Comparison of ENCODE assay signal across 1 cellular context in the genomic region with DNA sequence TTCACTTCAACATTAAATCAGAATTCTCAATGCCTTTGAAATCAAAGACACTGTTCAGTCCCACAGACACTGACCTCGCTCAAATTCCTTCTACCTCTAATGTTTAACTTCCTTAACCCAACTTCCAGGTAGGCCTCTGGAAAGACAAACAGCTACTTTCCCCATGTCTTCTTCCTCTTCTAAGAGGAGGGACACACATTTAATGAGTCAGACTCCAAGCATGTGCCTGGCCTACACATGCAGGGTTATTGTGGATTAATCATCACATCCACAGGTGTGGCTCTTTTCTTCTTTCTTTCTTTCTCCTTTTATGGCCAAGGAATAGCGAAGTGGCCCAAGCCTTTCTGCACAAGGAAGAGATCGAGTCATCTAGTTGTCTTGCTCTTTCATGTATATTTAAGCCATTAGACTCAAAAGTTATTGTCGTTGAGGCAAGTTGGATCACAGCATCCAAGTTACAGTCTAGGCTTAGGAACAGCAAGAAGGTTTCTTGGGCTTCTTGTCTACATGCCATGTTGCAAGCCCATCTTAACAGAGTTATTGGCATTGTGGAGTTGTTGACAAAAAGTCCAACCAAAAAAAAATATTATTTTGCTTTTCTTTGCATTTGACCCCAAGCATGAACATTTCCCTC.
A peak's percentile ranks its signal among the peaks of the same experiment; 100 is the strongest.
TF ChIP-seq lines count a peak whose summit lies in the region.

No MANE protein-coding gene starts in this region.

TF ChIP-seq in HepG2, 621 proteins besides CTCF, POLR2A, EP300 and RAD21 (continued from another document and continues in another):
- no peak for TF ChIP-seq ZZZ3 (CRISPR knock-in tag; IDR thresholded peaks at IDR 0.05; ENCODE audit: borderline replicate concordance)
- TF ChIP-seq KAT8 (CRISPR knock-in tag; IDR thresholded peaks at IDR 0.05): peak; percentile 74
- TF ChIP-seq NAIF1 (CRISPR knock-in tag; IDR thresholded peaks at IDR 0.05; ENCODE audit: borderline replicate concordance): no peak
- TF ChIP-seq, protein P1, sequence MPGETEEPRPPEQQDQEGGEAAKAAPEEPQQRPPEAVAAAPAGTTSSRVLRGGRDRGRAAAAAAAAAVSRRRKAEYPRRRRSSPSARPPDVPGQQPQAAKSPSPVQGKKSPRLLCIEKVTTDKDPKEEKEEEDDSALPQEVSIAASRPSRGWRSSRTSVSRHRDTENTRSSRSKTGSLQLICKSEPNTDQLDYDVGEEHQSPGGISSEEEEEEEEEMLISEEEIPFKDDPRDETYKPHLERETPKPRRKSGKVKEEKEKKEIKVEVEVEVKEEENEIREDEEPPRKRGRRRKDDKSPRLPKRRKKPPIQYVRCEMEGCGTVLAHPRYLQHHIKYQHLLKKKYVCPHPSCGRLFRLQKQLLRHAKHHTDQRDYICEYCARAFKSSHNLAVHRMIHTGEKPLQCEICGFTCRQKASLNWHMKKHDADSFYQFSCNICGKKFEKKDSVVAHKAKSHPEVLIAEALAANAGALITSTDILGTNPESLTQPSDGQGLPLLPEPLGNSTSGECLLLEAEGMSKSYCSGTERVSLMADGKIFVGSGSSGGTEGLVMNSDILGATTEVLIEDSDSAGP (CRISPR knock-in tag; IDR thresholded peaks at IDR 0.05; ENCODE audit: borderline replicate concordance): no peak
- TF ChIP-seq, protein P2, sequence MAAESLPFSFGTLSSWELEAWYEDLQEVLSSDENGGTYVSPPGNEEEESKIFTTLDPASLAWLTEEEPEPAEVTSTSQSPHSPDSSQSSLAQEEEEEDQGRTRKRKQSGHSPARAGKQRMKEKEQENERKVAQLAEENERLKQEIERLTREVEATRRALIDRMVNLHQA (CRISPR knock-in tag; IDR thresholded peaks at IDR 0.05): no peak
- no peak for TF ChIP-seq KLF6 (CRISPR knock-in tag; IDR thresholded peaks at IDR 0.05)
- no peak for TF ChIP-seq RAD51 (IDR thresholded peaks at IDR 0.05; ENCODE audit: borderline replicate concordance)
- TF ChIP-seq TGIF2 (CRISPR knock-in tag; IDR thresholded peaks at IDR 0.05): no peak
- TF ChIP-seq NKX3-1 (CRISPR knock-in tag; IDR thresholded peaks at IDR 0.05): no peak
- TF ChIP-seq TBP (CRISPR knock-in tag; IDR thresholded peaks at IDR 0.05): no peak
- TF ChIP-seq, protein P3, sequence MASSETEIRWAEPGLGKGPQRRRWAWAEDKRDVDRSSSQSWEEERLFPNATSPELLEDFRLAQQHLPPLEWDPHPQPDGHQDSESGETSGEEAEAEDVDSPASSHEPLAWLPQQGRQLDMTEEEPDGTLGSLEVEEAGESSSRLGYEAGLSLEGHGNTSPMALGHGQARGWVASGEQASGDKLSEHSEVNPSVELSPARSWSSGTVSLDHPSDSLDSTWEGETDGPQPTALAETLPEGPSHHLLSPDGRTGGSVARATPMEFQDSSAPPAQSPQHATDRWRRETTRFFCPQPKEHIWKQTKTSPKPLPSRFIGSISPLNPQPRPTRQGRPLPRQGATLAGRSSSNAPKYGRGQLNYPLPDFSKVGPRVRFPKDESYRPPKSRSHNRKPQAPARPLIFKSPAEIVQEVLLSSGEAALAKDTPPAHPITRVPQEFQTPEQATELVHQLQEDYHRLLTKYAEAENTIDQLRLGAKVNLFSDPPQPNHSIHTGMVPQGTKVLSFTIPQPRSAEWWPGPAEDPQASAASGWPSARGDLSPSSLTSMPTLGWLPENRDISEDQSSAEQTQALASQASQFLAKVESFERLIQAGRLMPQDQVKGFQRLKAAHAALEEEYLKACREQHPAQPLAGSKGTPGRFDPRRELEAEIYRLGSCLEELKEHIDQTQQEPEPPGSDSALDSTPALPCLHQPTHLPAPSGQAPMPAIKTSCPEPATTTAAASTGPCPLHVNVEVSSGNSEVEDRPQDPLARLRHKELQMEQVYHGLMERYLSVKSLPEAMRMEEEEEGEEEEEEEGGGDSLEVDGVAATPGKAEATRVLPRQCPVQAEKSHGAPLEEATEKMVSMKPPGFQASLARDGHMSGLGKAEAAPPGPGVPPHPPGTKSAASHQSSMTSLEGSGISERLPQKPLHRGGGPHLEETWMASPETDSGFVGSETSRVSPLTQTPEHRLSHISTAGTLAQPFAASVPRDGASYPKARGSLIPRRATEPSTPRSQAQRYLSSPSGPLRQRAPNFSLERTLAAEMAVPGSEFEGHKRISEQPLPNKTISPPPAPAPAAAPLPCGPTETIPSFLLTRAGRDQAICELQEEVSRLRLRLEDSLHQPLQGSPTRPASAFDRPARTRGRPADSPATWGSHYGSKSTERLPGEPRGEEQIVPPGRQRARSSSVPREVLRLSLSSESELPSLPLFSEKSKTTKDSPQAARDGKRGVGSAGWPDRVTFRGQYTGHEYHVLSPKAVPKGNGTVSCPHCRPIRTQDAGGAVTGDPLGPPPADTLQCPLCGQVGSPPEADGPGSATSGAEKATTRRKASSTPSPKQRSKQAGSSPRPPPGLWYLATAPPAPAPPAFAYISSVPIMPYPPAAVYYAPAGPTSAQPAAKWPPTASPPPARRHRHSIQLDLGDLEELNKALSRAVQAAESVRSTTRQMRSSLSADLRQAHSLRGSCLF (CRISPR knock-in tag; IDR thresholded peaks at IDR 0.05; ENCODE audit: borderline replicate concordance): peak; percentile 13; the same call in 1 of the 2 replicates
- no peak for TF ChIP-seq MATR3 (CRISPR knock-in tag; IDR thresholded peaks at IDR 0.05)
- TF ChIP-seq MIXL1 (CRISPR knock-in tag; IDR thresholded peaks at IDR 0.05): peak; percentile 49; the same call in 1 of the 2 replicates
- TF ChIP-seq, protein P4, sequence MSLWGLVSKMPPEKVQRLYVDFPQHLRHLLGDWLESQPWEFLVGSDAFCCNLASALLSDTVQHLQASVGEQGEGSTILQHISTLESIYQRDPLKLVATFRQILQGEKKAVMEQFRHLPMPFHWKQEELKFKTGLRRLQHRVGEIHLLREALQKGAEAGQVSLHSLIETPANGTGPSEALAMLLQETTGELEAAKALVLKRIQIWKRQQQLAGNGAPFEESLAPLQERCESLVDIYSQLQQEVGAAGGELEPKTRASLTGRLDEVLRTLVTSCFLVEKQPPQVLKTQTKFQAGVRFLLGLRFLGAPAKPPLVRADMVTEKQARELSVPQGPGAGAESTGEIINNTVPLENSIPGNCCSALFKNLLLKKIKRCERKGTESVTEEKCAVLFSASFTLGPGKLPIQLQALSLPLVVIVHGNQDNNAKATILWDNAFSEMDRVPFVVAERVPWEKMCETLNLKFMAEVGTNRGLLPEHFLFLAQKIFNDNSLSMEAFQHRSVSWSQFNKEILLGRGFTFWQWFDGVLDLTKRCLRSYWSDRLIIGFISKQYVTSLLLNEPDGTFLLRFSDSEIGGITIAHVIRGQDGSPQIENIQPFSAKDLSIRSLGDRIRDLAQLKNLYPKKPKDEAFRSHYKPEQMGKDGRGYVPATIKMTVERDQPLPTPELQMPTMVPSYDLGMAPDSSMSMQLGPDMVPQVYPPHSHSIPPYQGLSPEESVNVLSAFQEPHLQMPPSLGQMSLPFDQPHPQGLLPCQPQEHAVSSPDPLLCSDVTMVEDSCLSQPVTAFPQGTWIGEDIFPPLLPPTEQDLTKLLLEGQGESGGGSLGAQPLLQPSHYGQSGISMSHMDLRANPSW (CRISPR knock-in tag; IDR thresholded peaks at IDR 0.05; ENCODE audit: borderline replicate concordance): no peak
- no peak for TF ChIP-seq ZFAT (CRISPR knock-in tag; conservative IDR thresholded peaks at IDR 0.05)
- no peak for TF ChIP-seq PHF21A (CRISPR knock-in tag; IDR thresholded peaks at IDR 0.05)
- no peak for TF ChIP-seq HIVEP1 (CRISPR knock-in tag; IDR thresholded peaks at IDR 0.05)
- TF ChIP-seq NFATC3 (CRISPR knock-in tag; IDR thresholded peaks at IDR 0.05): peak; percentile 70; the same call in 1 of the 2 replicates
- no peak for TF ChIP-seq FOXK2 (IDR thresholded peaks at IDR 0.05)
- TF ChIP-seq CBX2 (IDR thresholded peaks at IDR 0.05; ENCODE audit: low read depth, low read length): no peak
- no peak for TF ChIP-seq CBX2 (CRISPR knock-in tag; IDR thresholded peaks at IDR 0.05; ENCODE audit: low read depth)
- TF ChIP-seq TAF15 (IDR thresholded peaks at IDR 0.05; ENCODE audit: low read depth, low read length, poor library complexity, severe bottlenecking): no peak
- no peak for TF ChIP-seq ZNF570 (CRISPR knock-in tag; IDR thresholded peaks at IDR 0.05; ENCODE audit: borderline replicate concordance)
- no peak for TF ChIP-seq JDP2 (CRISPR knock-in tag; IDR thresholded peaks at IDR 0.05; ENCODE audit: borderline replicate concordance)
- TF ChIP-seq, protein P5, sequence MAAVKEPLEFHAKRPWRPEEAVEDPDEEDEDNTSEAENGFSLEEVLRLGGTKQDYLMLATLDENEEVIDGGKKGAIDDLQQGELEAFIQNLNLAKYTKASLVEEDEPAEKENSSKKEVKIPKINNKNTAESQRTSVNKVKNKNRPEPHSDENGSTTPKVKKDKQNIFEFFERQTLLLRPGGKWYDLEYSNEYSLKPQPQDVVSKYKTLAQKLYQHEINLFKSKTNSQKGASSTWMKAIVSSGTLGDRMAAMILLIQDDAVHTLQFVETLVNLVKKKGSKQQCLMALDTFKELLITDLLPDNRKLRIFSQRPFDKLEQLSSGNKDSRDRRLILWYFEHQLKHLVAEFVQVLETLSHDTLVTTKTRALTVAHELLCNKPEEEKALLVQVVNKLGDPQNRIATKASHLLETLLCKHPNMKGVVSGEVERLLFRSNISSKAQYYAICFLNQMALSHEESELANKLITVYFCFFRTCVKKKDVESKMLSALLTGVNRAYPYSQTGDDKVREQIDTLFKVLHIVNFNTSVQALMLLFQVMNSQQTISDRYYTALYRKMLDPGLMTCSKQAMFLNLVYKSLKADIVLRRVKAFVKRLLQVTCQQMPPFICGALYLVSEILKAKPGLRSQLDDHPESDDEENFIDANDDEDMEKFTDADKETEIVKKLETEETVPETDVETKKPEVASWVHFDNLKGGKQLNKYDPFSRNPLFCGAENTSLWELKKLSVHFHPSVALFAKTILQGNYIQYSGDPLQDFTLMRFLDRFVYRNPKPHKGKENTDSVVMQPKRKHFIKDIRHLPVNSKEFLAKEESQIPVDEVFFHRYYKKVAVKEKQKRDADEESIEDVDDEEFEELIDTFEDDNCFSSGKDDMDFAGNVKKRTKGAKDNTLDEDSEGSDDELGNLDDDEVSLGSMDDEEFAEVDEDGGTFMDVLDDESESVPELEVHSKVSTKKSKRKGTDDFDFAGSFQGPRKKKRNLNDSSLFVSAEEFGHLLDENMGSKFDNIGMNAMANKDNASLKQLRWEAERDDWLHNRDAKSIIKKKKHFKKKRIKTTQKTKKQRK (IDR thresholded peaks at IDR 0.05; ENCODE audit: low read length): no peak
- TF ChIP-seq, protein P6, sequence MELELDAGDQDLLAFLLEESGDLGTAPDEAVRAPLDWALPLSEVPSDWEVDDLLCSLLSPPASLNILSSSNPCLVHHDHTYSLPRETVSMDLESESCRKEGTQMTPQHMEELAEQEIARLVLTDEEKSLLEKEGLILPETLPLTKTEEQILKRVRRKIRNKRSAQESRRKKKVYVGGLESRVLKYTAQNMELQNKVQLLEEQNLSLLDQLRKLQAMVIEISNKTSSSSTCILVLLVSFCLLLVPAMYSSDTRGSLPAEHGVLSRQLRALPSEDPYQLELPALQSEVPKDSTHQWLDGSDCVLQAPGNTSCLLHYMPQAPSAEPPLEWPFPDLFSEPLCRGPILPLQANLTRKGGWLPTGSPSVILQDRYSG (CRISPR knock-in tag; IDR thresholded peaks at IDR 0.05): no peak
- peak; percentile 74; the same call in 1 of the 2 replicates for TF ChIP-seq SMAD3 (CRISPR knock-in tag; IDR thresholded peaks at IDR 0.05)
- TF ChIP-seq, protein P7, sequence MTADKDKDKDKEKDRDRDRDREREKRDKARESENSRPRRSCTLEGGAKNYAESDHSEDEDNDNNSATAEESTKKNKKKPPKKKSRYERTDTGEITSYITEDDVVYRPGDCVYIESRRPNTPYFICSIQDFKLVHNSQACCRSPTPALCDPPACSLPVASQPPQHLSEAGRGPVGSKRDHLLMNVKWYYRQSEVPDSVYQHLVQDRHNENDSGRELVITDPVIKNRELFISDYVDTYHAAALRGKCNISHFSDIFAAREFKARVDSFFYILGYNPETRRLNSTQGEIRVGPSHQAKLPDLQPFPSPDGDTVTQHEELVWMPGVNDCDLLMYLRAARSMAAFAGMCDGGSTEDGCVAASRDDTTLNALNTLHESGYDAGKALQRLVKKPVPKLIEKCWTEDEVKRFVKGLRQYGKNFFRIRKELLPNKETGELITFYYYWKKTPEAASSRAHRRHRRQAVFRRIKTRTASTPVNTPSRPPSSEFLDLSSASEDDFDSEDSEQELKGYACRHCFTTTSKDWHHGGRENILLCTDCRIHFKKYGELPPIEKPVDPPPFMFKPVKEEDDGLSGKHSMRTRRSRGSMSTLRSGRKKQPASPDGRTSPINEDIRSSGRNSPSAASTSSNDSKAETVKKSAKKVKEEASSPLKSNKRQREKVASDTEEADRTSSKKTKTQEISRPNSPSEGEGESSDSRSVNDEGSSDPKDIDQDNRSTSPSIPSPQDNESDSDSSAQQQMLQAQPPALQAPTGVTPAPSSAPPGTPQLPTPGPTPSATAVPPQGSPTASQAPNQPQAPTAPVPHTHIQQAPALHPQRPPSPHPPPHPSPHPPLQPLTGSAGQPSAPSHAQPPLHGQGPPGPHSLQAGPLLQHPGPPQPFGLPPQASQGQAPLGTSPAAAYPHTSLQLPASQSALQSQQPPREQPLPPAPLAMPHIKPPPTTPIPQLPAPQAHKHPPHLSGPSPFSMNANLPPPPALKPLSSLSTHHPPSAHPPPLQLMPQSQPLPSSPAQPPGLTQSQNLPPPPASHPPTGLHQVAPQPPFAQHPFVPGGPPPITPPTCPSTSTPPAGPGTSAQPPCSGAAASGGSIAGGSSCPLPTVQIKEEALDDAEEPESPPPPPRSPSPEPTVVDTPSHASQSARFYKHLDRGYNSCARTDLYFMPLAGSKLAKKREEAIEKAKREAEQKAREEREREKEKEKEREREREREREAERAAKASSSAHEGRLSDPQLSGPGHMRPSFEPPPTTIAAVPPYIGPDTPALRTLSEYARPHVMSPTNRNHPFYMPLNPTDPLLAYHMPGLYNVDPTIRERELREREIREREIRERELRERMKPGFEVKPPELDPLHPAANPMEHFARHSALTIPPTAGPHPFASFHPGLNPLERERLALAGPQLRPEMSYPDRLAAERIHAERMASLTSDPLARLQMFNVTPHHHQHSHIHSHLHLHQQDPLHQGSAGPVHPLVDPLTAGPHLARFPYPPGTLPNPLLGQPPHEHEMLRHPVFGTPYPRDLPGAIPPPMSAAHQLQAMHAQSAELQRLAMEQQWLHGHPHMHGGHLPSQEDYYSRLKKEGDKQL (CRISPR knock-in tag; IDR thresholded peaks at IDR 0.05; ENCODE audit: low read depth): peak; percentile 47; the same call in 1 of the 2 replicates
- TF ChIP-seq ZNF879 (CRISPR knock-in tag; IDR thresholded peaks at IDR 0.05): no peak
- TF ChIP-seq ADNP (CRISPR knock-in tag; IDR thresholded peaks at IDR 0.05): no peak
